Comparison of ENCODE assay signal across 9 cellular contexts in the genomic region with DNA sequence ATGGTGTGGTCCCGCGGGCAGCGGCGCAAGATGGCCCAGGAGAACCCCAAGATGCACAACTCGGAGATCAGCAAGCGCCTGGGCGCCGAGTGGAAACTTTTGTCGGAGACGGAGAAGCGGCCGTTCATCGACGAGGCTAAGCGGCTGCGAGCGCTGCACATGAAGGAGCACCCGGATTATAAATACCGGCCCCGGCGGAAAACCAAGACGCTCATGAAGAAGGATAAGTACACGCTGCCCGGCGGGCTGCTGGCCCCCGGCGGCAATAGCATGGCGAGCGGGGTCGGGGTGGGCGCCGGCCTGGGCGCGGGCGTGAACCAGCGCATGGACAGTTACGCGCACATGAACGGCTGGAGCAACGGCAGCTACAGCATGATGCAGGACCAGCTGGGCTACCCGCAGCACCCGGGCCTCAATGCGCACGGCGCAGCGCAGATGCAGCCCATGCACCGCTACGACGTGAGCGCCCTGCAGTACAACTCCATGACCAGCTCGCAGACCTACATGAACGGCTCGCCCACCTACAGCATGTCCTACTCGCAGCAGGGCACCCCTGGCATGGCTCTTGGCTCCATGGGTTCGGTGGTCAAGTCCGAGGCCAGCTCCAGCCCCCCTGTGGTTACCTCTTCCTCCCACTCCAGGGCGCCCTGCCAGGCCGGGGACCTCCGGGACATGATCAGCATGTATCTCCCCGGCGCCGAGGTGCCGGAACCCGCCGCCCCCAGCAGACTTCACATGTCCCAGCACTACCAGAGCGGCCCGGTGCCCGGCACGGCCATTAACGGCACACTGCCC. TPM values are rescaled to one million over a fixed set of nuclear protein-coding genes. Genes with fewer than 3 reads are reported as not detected.
DNase-seq lines count a peak whose midpoint lies in the region; ATAC-seq and TF ChIP-seq lines count a peak whose summit lies in the region.
"Had no signal": no experiment of that assay in that cellular context is flagged by ENCODE, and none has a peak within 500 bp of the region (broad histone marks: within the 10 kb centered on the region; RNA-seq: fewer than 3 reads in every experiment).

No MANE protein-coding gene starts in this region.

- no peaks in the 10 kb centered on the region for H3K36me3 Mint-ChIP-seq in MCF 10A (ENCODE audit: insufficient read depth, unreplicated experiment)
- H3K36me3 Mint-ChIP-seq in activated naive CD8-positive, alpha-beta T cell treated with anti-CD3 and anti-CD28 coated beads, Interleukin-2, amount 50 U/mL, for 24 hours (ENCODE audit: low read depth) = no peaks in the 10 kb centered on the region

- no peak for ATAC-seq in activated naive CD8-positive, alpha-beta T cell treated with anti-CD3 and anti-CD28 coated beads, Interleukin-2, amount 50 U/mL, for 24 hours
- ATAC-seq in right lobe of liver (peak in 3 of 4 donors; percentile 3 to 24 (median 13)), aorta (ENCODE audit: low FRiP score) (peak; percentile 55), GM18505 (IDR thresholded peaks at IDR 0.05; ENCODE audit: unreplicated experiment) (no peak)

- peaks cover 8% of the 10 kb centered on the region for H3K4me1 Mint-ChIP-seq in MCF 10A (ENCODE audit: insufficient read depth, unreplicated experiment)
- peaks cover 9% of the 10 kb centered on the region for H3K4me1 Mint-ChIP-seq in activated naive CD8-positive, alpha-beta T cell treated with anti-CD3 and anti-CD28 coated beads, Interleukin-2, amount 50 U/mL, for 24 hours

- H3K27me3 ChIP-seq in breast epithelium (peaks cover 17 to 98% of the 10 kb centered on the region in 2 donors), right lobe of liver (peaks cover 31 to 66% of the 10 kb centered on the region in 2 donors), aorta (ENCODE audit: control insufficient read depth in 1 of 2, insufficient read depth in 2 of 2, low read length in 1 of 2) (no peaks in the 10 kb centered on the region)

- H3K36me3 ChIP-seq in breast epithelium = no peaks in the 10 kb centered on the region
- no peaks in the 10 kb centered on the region for H3K36me3 ChIP-seq in right lobe of liver
- no peaks in the 10 kb centered on the region for H3K36me3 ChIP-seq in aorta (ENCODE audit: control insufficient read depth in 1 of 2, insufficient read depth in 2 of 2, low read length in 1 of 2)

- TF ChIP-seq CTCF in breast epithelium (IDR thresholded peaks at IDR 0.05) (no peak), MCF 10A (IDR thresholded peaks at IDR 0.05; ENCODE audit: unreplicated experiment) (no peak), right lobe of liver (IDR thresholded peaks at IDR 0.05) (no peak), GM10248 (IDR thresholded peaks at IDR 0.05; ENCODE audit: control extremely low read depth, extremely low read depth, low read depth, missing control alignments) (no peak)

- no peak overlapping the region for H3K27ac Mint-ChIP-seq in MCF 10A (ENCODE audit: low read depth, unreplicated experiment)
- peak overlapping the region; percentile 35 for H3K27ac Mint-ChIP-seq in activated naive CD8-positive, alpha-beta T cell treated with anti-CD3 and anti-CD28 coated beads, Interleukin-2, amount 50 U/mL, for 24 hours
- H3K27ac Mint-ChIP-seq: activated B cell treated with CpG ODN at 0.5 μM for 24 hours had no signal

- H3K9me3 Mint-ChIP-seq in MCF 10A (ENCODE audit: unreplicated experiment) = no peaks in the 10 kb centered on the region
- H3K9me3 Mint-ChIP-seq in activated naive CD8-positive, alpha-beta T cell treated with anti-CD3 and anti-CD28 coated beads, Interleukin-2, amount 50 U/mL, for 24 hours = peaks cover 11% of the 10 kb centered on the region

- DNase-seq in breast epithelium (ENCODE audit: low spot score in 2 of 2) (no peak), MCF 10A (ENCODE audit: unreplicated experiment) (no peak), right lobe of liver (no peak), aorta (no peak), putamen (ENCODE audit: low spot score) (no peak), GM10248 (ENCODE audit: extremely low spot score) (no peak)
- no peak for DNase-seq in activated naive CD8-positive, alpha-beta T cell treated with anti-CD3 and anti-CD28 coated beads, Interleukin-2, amount 50 U/mL, for 24 hours
- DNase-seq: activated B cell treated with CpG ODN at 0.5 μM for 24 hours had no signal

- H3K27ac ChIP-seq in breast epithelium = no peak overlapping the region
- H3K27ac ChIP-seq in right lobe of liver = no peak overlapping the region
- H3K27ac ChIP-seq in aorta (ENCODE audit: low read depth in 1 of 2, low read length in 2 of 2) = no peak overlapping the region

- intact Hi-C loops in breast epithelium (cut with DNase I; ENCODE audit: low total_unique reads) (no loop called here), MCF 10A (cut with micrococcal nuclease) (no loop called here), right lobe of liver (cut with DNase I) (loop anchor here in 1 of 2 donors (10.0 kb wide), 1 partner anchor 972 kb away; no protein-coding TSS in a partner anchor), aorta (cut with DNase I) (loop anchor here in 1 of 2 donors (5.0 kb wide), 1 partner anchor 970 kb away; no protein-coding TSS in a partner anchor)

- H3K4me1 ChIP-seq in breast epithelium (peaks cover 3 to 9% of the 10 kb centered on the region in 2 donors), right lobe of liver (peaks cover 0 to 14% (median 3%) of the 10 kb centered on the region in 4 donors), aorta (ENCODE audit: control insufficient read depth in 1 of 2, insufficient read depth in 2 of 2, low read length in 2 of 2) (no peaks in the 10 kb centered on the region)

- TF ChIP-seq POLR2A in breast epithelium (IDR thresholded peaks at IDR 0.05) (no peak), right lobe of liver (IDR thresholded peaks at IDR 0.05) (no peak), GM18505 (IDR thresholded peaks at IDR 0.05; ENCODE audit: borderline replicate concordance, extremely low read depth, insufficient read depth, insufficient read length) (no peak)

- WGBS in right lobe of liver (ENCODE audit: insufficient coverage, low coverage, low lambda C conversion rate, missing lambda C conversion rate) = 11% methylated on average over 23 of the region's 70 CpGs
- 4 to 5% methylated on average over 70 of the region's 70 CpGs for WGBS in aorta, 2 donors

- no peak overlapping the region for H3K4me3 Mint-ChIP-seq in MCF 10A (ENCODE audit: unreplicated experiment)
- H3K4me3 Mint-ChIP-seq in activated naive CD8-positive, alpha-beta T cell treated with anti-CD3 and anti-CD28 coated beads, Interleukin-2, amount 50 U/mL, for 24 hours = no peak overlapping the region
- H3K4me3 Mint-ChIP-seq: activated B cell treated with CpG ODN at 0.5 μM for 24 hours had no signal

- CTCF ChIA-PET in MCF 10A (lab: Yijun Ruan, JAX) = interaction anchor here (0.6 to 0.7 kb wide), 2 partner anchors 391 to 876 kb away, joined by 3 read pairs; no protein-coding TSS in a partner anchor
- CTCF ChIA-PET in GM10248 (lab: Yijun Ruan, JAX) = interaction anchor here (1.0 to 1.6 kb wide), 6 partner anchors 8 to 579 kb away, joined by 3 to 6 read pairs (median 4); no protein-coding TSS in a partner anchor

- H3K9me3 ChIP-seq in breast epithelium (no peaks in the 10 kb centered on the region), right lobe of liver (no peaks in the 10 kb centered on the region), aorta (ENCODE audit: control insufficient read depth, low read length) (no peaks in the 10 kb centered on the region)

- BruUV-seq in MCF 10A (replicated peaks; lab: Mats Ljungman, UMichigan) = no TSS peak

- no peaks in the 10 kb centered on the region for H3K27me3 Mint-ChIP-seq in MCF 10A (ENCODE audit: insufficient read depth, unreplicated experiment)
- H3K27me3 Mint-ChIP-seq in activated naive CD8-positive, alpha-beta T cell treated with anti-CD3 and anti-CD28 coated beads, Interleukin-2, amount 50 U/mL, for 24 hours = peaks cover 68% of the 10 kb centered on the region

- peak overlapping the region; percentile 6 to 61 (median 34) for H3K4me3 ChIP-seq in breast epithelium
- peak overlapping the region in 1 of 3 donors; percentile 24 for H3K4me3 ChIP-seq in right lobe of liver
- H3K4me3 ChIP-seq in aorta (ENCODE audit: low read length in 2 of 2) = peak overlapping the region in 1 of 2 donors; percentile 34

- POLR2A ChIA-PET in MCF 10A (lab: Yijun Ruan, JAX) (no interaction called here), GM10248 (lab: Yijun Ruan, JAX) (no interaction called here)

RNA-seq across cellular contexts. Expression of gene SOX2, which starts 1.0 kb away (rescaled TPM):
- total RNA-seq in breast epithelium (under 1 TPM in 2 of 3 donors, not detected in 1; under 0.01 to 0.16 TPM), MCF 10A (2022) (not detected in 2 replicates), right lobe of liver (not detected), aorta (under 1 TPM; 0.24 to 0.29 TPM)
- polyA plus RNA-seq in aorta = under 1 TPM in 1 of 2 donors, not detected in 1; 0.13 TPM
- total RNA-seq: activated B cell treated with CpG ODN at 0.5 μM for 24 hours had no signal

Comparison
In these comparisons a context has a peak if more than half of its experiments do, and no peak if none do; other contexts are left out.
1. ATAC-seq: peak in right lobe of liver (3 of 4) and aorta (single experiment); none in activated naive CD8-positive, alpha-beta T cell treated with anti-CD3 and anti-CD28 coated beads, Interleukin-2, amount 50 U/mL, for 24 hours (single experiment) and GM18505 (single experiment).